In the genomic region with DNA sequence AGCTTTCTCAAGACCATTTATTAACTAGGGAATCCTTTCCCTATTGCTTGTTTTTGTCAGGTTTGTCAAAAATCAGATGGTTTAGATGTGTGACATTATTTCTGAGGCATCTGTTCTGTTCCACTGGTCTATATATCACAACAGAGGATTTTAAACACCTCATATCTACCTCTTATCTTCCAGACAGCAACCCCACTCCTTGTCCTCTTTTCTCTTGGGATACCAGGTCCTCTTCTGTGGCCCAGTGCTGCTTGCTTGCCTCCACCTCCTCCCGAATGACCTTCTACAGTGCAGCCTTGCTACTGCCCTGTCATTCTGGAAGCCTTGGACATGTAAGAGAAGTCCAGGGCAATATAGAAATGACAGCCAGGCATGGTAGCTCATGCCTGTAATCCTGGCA, we compare ENCODE assay signal across 26 cellular contexts.
"Had no signal": no experiment of that assay in that cellular context is flagged by ENCODE, and none has a peak within 500 bp of the region (broad histone marks: within the 10 kb centered on the region; RNA-seq: fewer than 3 reads in every experiment).

No MANE protein-coding gene starts in this region.

- FAIRE-seq: endometrium, islet of Langerhans, keratinocyte had no signal

- ATAC-seq: effector memory CD8-positive, alpha-beta T cell; esophagus mucosa; gastrocnemius medialis; heart right ventricle; left cardiac atrium; left lung; left ventricle myocardium superior; lower lobe of right lung; mucosa of descending colon had no signal

- DNase-seq: colonic mucosa; cortex of kidney; effector CD8-positive, alpha-beta T cell; effector memory CD8-positive, alpha-beta T cell; endodermal cell; erythroblast; esophagus squamous epithelium; foreskin fibroblast; foreskin melanocyte; gastrocnemius medialis; glutamatergic neuron; head of caudate nucleus; heart right ventricle; hippocampal formation; left cardiac atrium; left lung; left ventricle myocardium superior; lower lobe of right lung; mesendoderm; mucosa of descending colon; naive B cell had no signal

- H3K9me3 ChIP-seq: colonic mucosa, esophagus squamous epithelium, gastrocnemius medialis, left lung, lower lobe of right lung, mucosa of descending colon had no signal

- H3K27me3 ChIP-seq: colonic mucosa, esophagus squamous epithelium, gastrocnemius medialis, heart right ventricle, left lung had no signal

- H3K27ac ChIP-seq: colonic mucosa, epithelial cell of prostate, esophagus squamous epithelium, gastrocnemius medialis, heart right ventricle, left lung, lower lobe of right lung had no signal

- H3K4me1 ChIP-seq: colonic mucosa, esophagus squamous epithelium, gastrocnemius medialis, heart right ventricle, left lung, lower lobe of right lung had no signal

- H3K4me3 ChIP-seq: colonic mucosa, esophagus squamous epithelium, gastrocnemius medialis, heart right ventricle, left lung, lower lobe of right lung, mucosa of descending colon had no signal

- H3K36me3 ChIP-seq: colonic mucosa, esophagus squamous epithelium, gastrocnemius medialis, heart right ventricle, left lung, lower lobe of right lung had no signal
